Comparison of ENCODE assay signal across 1 cellular context in the genomic region with DNA sequence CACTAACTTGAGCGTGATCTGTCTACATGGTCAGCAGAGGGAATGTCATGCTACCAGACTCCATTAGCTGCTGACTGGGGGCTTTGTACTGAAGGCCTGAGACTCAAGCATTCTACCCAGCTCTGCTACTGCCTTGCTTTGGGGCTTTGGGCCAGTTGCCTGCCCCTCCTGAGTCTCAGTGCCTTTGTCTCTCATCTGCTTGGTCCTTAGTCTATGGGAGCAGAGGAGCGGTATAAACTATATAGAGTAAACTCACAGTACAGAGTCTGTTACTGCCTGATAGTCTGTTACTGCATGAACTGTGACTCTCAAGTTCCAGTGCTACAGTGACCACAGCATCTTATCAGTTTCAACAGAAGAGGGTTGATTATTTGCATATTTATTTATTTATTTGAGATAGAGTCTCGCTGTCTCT.
TF ChIP-seq lines count a peak whose summit lies in the region.

No MANE protein-coding gene starts in this region.

TF ChIP-seq in K562, 482 proteins besides CTCF, POLR2A, EP300 and RAD21 (continued from another document and continues in another):
- peak; percentile 93 for TF ChIP-seq CBFA2T2 (conservative IDR thresholded peaks at IDR 0.05)
- TF ChIP-seq ZC3H8 (IDR thresholded peaks at IDR 0.05) = no peak
- no peak for TF ChIP-seq ETV5 (CRISPR knock-in tag; IDR thresholded peaks at IDR 0.05; ENCODE audit: low read depth)
- TF ChIP-seq MIER1 (IDR thresholded peaks at IDR 0.05; ENCODE audit: low read depth) = no peak
- TF ChIP-seq SNIP1 (IDR thresholded peaks at IDR 0.05; ENCODE audit: low read depth) = no peak
- TF ChIP-seq CBFB (CRISPR knock-in tag; IDR thresholded peaks at IDR 0.05) = peak; percentile 85; the same call in 1 of the 2 replicates
- no peak for TF ChIP-seq HEY1 (CRISPR knock-in tag; IDR thresholded peaks at IDR 0.05; ENCODE audit: borderline replicate concordance)
- TF ChIP-seq RB1 (IDR thresholded peaks at IDR 0.05; ENCODE audit: low read depth) = no peak
- TF ChIP-seq CHCHD3 (CRISPR knock-in tag; IDR thresholded peaks at IDR 0.05) = no peak
- TF ChIP-seq, protein P1, sequence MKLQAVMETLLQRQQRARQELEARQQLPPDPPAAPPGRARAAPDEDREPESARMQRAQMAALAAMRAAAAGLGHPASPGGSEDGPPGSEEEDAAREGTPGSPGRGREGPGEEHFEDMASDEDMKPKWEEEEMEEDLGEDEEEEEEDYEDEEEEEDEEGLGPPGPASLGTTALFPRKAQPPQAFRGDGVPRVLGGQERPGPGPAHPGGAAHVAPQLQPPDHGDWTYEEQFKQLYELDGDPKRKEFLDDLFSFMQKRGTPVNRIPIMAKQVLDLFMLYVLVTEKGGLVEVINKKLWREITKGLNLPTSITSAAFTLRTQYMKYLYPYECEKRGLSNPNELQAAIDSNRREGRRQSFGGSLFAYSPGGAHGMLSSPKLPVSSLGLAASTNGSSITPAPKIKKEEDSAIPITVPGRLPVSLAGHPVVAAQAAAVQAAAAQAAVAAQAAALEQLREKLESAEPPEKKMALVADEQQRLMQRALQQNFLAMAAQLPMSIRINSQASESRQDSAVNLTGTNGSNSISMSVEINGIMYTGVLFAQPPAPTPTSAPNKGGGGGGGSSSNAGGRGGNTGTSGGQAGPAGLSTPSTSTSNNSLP (IDR thresholded peaks at IDR 0.05; ENCODE audit: borderline replicate concordance, low read depth, low read length) = peak; percentile 87; the same call in 1 of the 2 replicates
- TF ChIP-seq, protein P2, sequence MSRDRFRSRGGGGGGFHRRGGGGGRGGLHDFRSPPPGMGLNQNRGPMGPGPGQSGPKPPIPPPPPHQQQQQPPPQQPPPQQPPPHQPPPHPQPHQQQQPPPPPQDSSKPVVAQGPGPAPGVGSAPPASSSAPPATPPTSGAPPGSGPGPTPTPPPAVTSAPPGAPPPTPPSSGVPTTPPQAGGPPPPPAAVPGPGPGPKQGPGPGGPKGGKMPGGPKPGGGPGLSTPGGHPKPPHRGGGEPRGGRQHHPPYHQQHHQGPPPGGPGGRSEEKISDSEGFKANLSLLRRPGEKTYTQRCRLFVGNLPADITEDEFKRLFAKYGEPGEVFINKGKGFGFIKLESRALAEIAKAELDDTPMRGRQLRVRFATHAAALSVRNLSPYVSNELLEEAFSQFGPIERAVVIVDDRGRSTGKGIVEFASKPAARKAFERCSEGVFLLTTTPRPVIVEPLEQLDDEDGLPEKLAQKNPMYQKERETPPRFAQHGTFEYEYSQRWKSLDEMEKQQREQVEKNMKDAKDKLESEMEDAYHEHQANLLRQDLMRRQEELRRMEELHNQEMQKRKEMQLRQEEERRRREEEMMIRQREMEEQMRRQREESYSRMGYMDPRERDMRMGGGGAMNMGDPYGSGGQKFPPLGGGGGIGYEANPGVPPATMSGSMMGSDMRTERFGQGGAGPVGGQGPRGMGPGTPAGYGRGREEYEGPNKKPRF (IDR thresholded peaks at IDR 0.05; ENCODE audit: low read depth, low read length) = no peak
- TF ChIP-seq RBM25 (IDR thresholded peaks at IDR 0.05; ENCODE audit: low read depth, low read length, severe bottlenecking) = no peak
- TF ChIP-seq, protein P3, sequence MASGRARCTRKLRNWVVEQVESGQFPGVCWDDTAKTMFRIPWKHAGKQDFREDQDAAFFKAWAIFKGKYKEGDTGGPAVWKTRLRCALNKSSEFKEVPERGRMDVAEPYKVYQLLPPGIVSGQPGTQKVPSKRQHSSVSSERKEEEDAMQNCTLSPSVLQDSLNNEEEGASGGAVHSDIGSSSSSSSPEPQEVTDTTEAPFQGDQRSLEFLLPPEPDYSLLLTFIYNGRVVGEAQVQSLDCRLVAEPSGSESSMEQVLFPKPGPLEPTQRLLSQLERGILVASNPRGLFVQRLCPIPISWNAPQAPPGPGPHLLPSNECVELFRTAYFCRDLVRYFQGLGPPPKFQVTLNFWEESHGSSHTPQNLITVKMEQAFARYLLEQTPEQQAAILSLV (tag; IDR thresholded peaks at IDR 0.05) = no peak
- TF ChIP-seq, protein P4, sequence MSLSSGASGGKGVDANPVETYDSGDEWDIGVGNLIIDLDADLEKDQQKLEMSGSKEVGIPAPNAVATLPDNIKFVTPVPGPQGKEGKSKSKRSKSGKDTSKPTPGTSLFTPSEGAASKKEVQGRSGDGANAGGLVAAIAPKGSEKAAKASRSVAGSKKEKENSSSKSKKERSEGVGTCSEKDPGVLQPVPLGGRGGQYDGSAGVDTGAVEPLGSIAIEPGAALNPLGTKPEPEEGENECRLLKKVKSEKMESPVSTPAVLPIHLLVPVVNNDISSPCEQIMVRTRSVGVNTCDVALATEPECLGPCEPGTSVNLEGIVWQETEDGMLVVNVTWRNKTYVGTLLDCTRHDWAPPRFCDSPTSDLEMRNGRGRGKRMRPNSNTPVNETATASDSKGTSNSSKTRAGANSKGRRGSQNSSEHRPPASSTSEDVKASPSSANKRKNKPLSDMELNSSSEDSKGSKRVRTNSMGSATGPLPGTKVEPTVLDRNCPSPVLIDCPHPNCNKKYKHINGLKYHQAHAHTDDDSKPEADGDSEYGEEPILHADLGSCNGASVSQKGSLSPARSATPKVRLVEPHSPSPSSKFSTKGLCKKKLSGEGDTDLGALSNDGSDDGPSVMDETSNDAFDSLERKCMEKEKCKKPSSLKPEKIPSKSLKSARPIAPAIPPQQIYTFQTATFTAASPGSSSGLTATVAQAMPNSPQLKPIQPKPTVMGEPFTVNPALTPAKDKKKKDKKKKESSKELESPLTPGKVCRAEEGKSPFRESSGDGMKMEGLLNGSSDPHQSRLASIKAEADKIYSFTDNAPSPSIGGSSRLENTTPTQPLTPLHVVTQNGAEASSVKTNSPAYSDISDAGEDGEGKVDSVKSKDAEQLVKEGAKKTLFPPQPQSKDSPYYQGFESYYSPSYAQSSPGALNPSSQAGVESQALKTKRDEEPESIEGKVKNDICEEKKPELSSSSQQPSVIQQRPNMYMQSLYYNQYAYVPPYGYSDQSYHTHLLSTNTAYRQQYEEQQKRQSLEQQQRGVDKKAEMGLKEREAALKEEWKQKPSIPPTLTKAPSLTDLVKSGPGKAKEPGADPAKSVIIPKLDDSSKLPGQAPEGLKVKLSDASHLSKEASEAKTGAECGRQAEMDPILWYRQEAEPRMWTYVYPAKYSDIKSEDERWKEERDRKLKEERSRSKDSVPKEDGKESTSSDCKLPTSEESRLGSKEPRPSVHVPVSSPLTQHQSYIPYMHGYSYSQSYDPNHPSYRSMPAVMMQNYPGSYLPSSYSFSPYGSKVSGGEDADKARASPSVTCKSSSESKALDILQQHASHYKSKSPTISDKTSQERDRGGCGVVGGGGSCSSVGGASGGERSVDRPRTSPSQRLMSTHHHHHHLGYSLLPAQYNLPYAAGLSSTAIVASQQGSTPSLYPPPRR (CRISPR knock-in tag; IDR thresholded peaks at IDR 0.05; ENCODE audit: borderline replicate concordance) = no peak
- TF ChIP-seq, protein P5, sequence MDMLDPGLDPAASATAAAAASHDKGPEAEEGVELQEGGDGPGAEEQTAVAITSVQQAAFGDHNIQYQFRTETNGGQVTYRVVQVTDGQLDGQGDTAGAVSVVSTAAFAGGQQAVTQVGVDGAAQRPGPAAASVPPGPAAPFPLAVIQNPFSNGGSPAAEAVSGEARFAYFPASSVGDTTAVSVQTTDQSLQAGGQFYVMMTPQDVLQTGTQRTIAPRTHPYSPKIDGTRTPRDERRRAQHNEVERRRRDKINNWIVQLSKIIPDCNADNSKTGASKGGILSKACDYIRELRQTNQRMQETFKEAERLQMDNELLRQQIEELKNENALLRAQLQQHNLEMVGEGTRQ (CRISPR knock-in tag; IDR thresholded peaks at IDR 0.05) = no peak
- TF ChIP-seq ZNF133 (CRISPR knock-in tag; IDR thresholded peaks at IDR 0.05) = no peak
- no peak for TF ChIP-seq ZNF311 (CRISPR knock-in tag; IDR thresholded peaks at IDR 0.05)
- no peak for TF ChIP-seq ZNF347 (CRISPR knock-in tag; IDR thresholded peaks at IDR 0.05; ENCODE audit: low read depth)
- TF ChIP-seq, protein P6, sequence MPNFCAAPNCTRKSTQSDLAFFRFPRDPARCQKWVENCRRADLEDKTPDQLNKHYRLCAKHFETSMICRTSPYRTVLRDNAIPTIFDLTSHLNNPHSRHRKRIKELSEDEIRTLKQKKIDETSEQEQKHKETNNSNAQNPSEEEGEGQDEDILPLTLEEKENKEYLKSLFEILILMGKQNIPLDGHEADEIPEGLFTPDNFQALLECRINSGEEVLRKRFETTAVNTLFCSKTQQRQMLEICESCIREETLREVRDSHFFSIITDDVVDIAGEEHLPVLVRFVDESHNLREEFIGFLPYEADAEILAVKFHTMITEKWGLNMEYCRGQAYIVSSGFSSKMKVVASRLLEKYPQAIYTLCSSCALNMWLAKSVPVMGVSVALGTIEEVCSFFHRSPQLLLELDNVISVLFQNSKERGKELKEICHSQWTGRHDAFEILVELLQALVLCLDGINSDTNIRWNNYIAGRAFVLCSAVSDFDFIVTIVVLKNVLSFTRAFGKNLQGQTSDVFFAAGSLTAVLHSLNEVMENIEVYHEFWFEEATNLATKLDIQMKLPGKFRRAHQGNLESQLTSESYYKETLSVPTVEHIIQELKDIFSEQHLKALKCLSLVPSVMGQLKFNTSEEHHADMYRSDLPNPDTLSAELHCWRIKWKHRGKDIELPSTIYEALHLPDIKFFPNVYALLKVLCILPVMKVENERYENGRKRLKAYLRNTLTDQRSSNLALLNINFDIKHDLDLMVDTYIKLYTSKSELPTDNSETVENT (CRISPR knock-in tag; IDR thresholded peaks at IDR 0.05) = no peak
- TF ChIP-seq, protein P7, sequence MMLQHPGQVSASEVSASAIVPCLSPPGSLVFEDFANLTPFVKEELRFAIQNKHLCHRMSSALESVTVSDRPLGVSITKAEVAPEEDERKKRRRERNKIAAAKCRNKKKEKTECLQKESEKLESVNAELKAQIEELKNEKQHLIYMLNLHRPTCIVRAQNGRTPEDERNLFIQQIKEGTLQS (IDR thresholded peaks at IDR 0.05) = peak; percentile 46; the same call in 1 of the 2 replicates
- TF ChIP-seq, protein P7 (CRISPR knock-in tag; conservative IDR thresholded peaks at IDR 0.05) = no peak
- peak; percentile 94 for TF ChIP-seq NCOR1 (IDR thresholded peaks at IDR 0.05)
- TF ChIP-seq FOXA1 (IDR thresholded peaks at IDR 0.05; ENCODE audit: borderline replicate concordance) = no peak; the same call in 1 of the 2 replicates
- no peak for TF ChIP-seq SPI1 (IDR thresholded peaks at IDR 0.05; ENCODE audit: borderline replicate concordance, low read depth, low read length)
- TF ChIP-seq, protein P8, sequence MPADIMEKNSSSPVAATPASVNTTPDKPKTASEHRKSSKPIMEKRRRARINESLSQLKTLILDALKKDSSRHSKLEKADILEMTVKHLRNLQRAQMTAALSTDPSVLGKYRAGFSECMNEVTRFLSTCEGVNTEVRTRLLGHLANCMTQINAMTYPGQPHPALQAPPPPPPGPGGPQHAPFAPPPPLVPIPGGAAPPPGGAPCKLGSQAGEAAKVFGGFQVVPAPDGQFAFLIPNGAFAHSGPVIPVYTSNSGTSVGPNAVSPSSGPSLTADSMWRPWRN (IDR thresholded peaks at IDR 0.05; ENCODE audit: low read depth) = peak; percentile 58; the same call in 1 of the 2 replicates
- TF ChIP-seq, protein P9, sequence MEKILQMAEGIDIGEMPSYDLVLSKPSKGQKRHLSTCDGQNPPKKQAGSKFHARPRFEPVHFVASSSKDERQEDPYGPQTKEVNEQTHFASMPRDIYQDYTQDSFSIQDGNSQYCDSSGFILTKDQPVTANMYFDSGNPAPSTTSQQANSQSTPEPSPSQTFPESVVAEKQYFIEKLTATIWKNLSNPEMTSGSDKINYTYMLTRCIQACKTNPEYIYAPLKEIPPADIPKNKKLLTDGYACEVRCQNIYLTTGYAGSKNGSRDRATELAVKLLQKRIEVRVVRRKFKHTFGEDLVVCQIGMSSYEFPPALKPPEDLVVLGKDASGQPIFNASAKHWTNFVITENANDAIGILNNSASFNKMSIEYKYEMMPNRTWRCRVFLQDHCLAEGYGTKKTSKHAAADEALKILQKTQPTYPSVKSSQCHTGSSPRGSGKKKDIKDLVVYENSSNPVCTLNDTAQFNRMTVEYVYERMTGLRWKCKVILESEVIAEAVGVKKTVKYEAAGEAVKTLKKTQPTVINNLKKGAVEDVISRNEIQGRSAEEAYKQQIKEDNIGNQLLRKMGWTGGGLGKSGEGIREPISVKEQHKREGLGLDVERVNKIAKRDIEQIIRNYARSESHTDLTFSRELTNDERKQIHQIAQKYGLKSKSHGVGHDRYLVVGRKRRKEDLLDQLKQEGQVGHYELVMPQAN (IDR thresholded peaks at IDR 0.05; ENCODE audit: borderline replicate concordance) = no peak
- no peak for TF ChIP-seq TCF7 (IDR thresholded peaks at IDR 0.05; ENCODE audit: borderline replicate concordance)
- TF ChIP-seq, protein P10, sequence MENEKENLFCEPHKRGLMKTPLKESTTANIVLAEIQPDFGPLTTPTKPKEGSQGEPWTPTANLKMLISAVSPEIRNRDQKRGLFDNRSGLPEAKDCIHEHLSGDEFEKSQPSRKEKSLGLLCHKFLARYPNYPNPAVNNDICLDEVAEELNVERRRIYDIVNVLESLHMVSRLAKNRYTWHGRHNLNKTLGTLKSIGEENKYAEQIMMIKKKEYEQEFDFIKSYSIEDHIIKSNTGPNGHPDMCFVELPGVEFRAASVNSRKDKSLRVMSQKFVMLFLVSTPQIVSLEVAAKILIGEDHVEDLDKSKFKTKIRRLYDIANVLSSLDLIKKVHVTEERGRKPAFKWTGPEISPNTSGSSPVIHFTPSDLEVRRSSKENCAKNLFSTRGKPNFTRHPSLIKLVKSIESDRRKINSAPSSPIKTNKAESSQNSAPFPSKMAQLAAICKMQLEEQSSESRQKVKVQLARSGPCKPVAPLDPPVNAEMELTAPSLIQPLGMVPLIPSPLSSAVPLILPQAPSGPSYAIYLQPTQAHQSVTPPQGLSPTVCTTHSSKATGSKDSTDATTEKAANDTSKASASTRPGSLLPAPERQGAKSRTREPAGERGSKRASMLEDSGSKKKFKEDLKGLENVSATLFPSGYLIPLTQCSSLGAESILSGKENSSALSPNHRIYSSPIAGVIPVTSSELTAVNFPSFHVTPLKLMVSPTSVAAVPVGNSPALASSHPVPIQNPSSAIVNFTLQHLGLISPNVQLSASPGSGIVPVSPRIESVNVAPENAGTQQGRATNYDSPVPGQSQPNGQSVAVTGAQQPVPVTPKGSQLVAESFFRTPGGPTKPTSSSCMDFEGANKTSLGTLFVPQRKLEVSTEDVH (IDR thresholded peaks at IDR 0.05; ENCODE audit: low read depth, partially characterized antibody) = no peak
- no peak for TF ChIP-seq ZNF143 (CRISPR knock-in tag; IDR thresholded peaks at IDR 0.05)
- TF ChIP-seq L3MBTL2 (IDR thresholded peaks at IDR 0.05) = 0 out of 2 replicates have a peak, but pooled peaks have one; percentile 23
- no peak; the same call in 1 of the 2 replicates for TF ChIP-seq FOXP1 (CRISPR knock-in tag; IDR thresholded peaks at IDR 0.05)
- TF ChIP-seq, protein P11, sequence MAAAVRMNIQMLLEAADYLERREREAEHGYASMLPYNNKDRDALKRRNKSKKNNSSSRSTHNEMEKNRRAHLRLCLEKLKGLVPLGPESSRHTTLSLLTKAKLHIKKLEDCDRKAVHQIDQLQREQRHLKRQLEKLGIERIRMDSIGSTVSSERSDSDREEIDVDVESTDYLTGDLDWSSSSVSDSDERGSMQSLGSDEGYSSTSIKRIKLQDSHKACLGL (CRISPR knock-in tag; IDR thresholded peaks at IDR 0.05; ENCODE audit: borderline replicate concordance, poor library complexity, severe bottlenecking) = no peak
- TF ChIP-seq PCBP2 (IDR thresholded peaks at IDR 0.05; ENCODE audit: low read depth, low read length, poor library complexity, severe bottlenecking) = no peak
